8 cellular contexts compared by ENCODE assay signal in the genomic region with DNA sequence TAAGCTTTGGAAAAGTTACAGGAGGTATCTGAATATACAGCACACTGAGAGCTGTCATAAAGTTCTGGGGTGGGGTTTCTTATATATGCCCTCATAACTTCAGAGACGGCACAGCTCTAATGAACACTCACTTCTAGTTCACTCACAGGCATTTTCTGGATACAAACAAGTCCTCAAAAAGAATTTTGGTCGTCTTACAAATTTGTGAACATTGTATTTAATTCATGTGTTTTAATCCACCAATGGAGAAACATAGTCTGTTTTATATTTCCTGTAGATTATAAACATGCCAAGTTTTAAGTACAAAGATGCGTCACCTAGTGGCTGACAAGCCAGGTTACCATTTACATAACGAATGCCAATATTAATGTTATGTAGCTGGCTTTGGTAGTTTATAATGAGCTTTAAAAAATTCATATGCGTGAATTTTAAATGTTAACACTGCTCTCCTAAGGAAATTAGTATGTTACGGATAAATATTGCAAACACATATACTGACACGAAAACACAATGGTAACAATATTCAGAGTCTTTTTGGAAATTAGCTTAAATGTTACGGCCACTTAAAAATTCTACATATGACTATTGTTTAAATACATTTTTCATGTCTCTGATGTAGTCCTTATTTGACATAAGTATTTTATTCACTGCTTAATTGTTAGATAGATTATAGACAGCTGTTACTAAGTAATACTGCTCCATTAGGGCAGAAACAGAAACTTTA. TPM values are rescaled to one million over a fixed set of nuclear protein-coding genes. Genes with fewer than 3 reads are reported as not detected.
DNase-seq lines count a peak whose midpoint lies in the region; ATAC-seq and TF ChIP-seq lines count a peak whose summit lies in the region.
"Had no signal": no experiment of that assay in that cellular context is flagged by ENCODE, and none has a peak within 500 bp of the region (broad histone marks: within the 10 kb centered on the region; RNA-seq: fewer than 3 reads in every experiment).

No MANE protein-coding gene starts in this region.

- H2BK15ac ChIP-seq in IMR-90 (ENCODE audit: low read depth, low read length) = no peak overlapping the region; the same call in 2 of the 3 replicates

- intact Hi-C loops in IMR-90 (cut with micrococcal nuclease) = loop anchor here (1.0 to 10.0 kb wide), 8 partner anchors 79 to 1379 kb away; partner anchors contain the start of genes COL5A2 and GULP1

- peak overlapping the region; percentile 88 for H3K56ac ChIP-seq in IMR-90 (ENCODE audit: extremely low read depth, insufficient read depth, low read length)

- H3K4me3 ChIP-seq in IMR-90 (ENCODE audit: insufficient read depth, low read depth, low read length) (peak overlapping the region; percentile 62), astrocyte of the cerebellum (ENCODE audit: low read depth, low read length) (peak overlapping the region; percentile 31), kidney epithelial cell (ENCODE audit: low read depth, low read length) (no peak overlapping the region), thoracic aorta (peak overlapping the region; percentile 78)
- no peak overlapping the region for H3K4me3 ChIP-seq in effector memory CD4-positive, alpha-beta T cell (ENCODE audit: insufficient read depth, low read depth, low read length, poor library complexity, severe bottlenecking)

- CTCF ChIA-PET in IMR-90 (lab: Yijun Ruan, JAX) = interaction anchor here (0.7 to 1.1 kb wide), 4 partner anchors 13 to 283 kb away, joined by 3 read pairs; no protein-coding TSS in a partner anchor

- no TSS peak for BruUV-seq in IMR-90 (replicated peaks; lab: Mats Ljungman, UMichigan)

- H4K8ac ChIP-seq in IMR-90 (ENCODE audit: low read depth in 2 of 2, low read length in 2 of 2) = peak overlapping the region in 1 of 2 experiments; percentile 5; a peak in 2 of 4 replicates

- H2BK5ac ChIP-seq in IMR-90 (ENCODE audit: low read depth, low read length, poor library complexity, severe bottlenecking) = peak overlapping the region; percentile 98

- peak overlapping the region; percentile 96 for H3K4me2 ChIP-seq in IMR-90 (ENCODE audit: low read depth, low read length)

- WGBS in IMR-90 (ENCODE audit: extremely low coverage in 2 of 2, insufficient read length in 1 of 2), 2 experiments = no CpG with 5 or more reads among the region's 8 CpGs

- POLR2A ChIA-PET in IMR-90 (lab: Charles Lee; ENCODE audit: unreplicated experiment) = no interaction called here

- 0 out of 2 replicates have a peak overlapping the region, but pooled peaks have one; percentile 8 for H3K23ac ChIP-seq in IMR-90 (ENCODE audit: low read depth, low read length)

- H2AK5ac ChIP-seq in IMR-90 (ENCODE audit: low read depth, low read length) = no peak overlapping the region

- peak overlapping the region; percentile 94 for H3K18ac ChIP-seq in IMR-90 (ENCODE audit: low read depth, low read length)

- peaks cover 0 to 4% of the 10 kb centered on the region in 2 experiments; a peak in 2 of 4 replicates for H3K79me1 ChIP-seq in IMR-90 (ENCODE audit: low read depth in 1 of 2, low read length in 2 of 2)

- TF ChIP-seq RAD21 in IMR-90 (IDR thresholded peaks at IDR 0.05; ENCODE audit: low read length) = peak; percentile 65

- peak overlapping the region; percentile 67 for H3K9ac ChIP-seq in IMR-90 (ENCODE audit: low read depth, low read length)

- peak overlapping the region; percentile 3; the same call in 1 of the 2 replicates for H3K4ac ChIP-seq in IMR-90 (ENCODE audit: low read depth, low read length)

- H3K4me1 ChIP-seq in IMR-90 (ENCODE audit: control insufficient read depth, insufficient read depth, low read length) (no peaks in the 10 kb centered on the region; the same call in 1 of the 2 replicates), thoracic aorta (ENCODE audit: control insufficient read depth in 1 of 2, low read depth in 2 of 2) (peaks cover 10 to 28% of the 10 kb centered on the region in 2 donors)
- no peaks in the 10 kb centered on the region for H3K4me1 ChIP-seq in effector memory CD4-positive, alpha-beta T cell (ENCODE audit: control insufficient read depth, insufficient read depth, low read length, poor library complexity, severe bottlenecking)

- no peak overlapping the region for H2AFZ ChIP-seq in IMR-90 (replicated peaks; ENCODE audit: low read length, poor library complexity)

- H3K36me3 ChIP-seq in IMR-90 (ENCODE audit: control insufficient read depth, insufficient read depth, low read length) = peaks cover 2% of the 10 kb centered on the region; the same call in 1 of the 2 replicates
- H3K36me3 ChIP-seq in kidney epithelial cell (ENCODE audit: control insufficient read depth, insufficient read depth, low read length) = no peaks in the 10 kb centered on the region
- H3K36me3 ChIP-seq in thoracic aorta = peaks cover 3% of the 10 kb centered on the region
- no peaks in the 10 kb centered on the region for H3K36me3 ChIP-seq in effector memory CD4-positive, alpha-beta T cell (ENCODE audit: control insufficient read depth, insufficient read depth, low read length)

- H4K5ac ChIP-seq in IMR-90 (ENCODE audit: low read depth, low read length) = no peak overlapping the region; the same call in 1 of the 2 replicates

- peak overlapping the region; percentile 9; the same call in 1 of the 2 replicates for H2BK120ac ChIP-seq in IMR-90 (ENCODE audit: low read depth, low read length)

- DNase-seq in IMR-90 (peak; percentile 81), astrocyte of the cerebellum (ENCODE audit: low read depth) (no peak), kidney epithelial cell (ENCODE audit: low read depth) (no peak), thoracic aorta (ENCODE audit: low spot score) (no peak), middle frontal gyrus (ENCODE audit: extremely low spot score, low spot score) (no peak)
- DNase-seq in effector memory CD4-positive, alpha-beta T cell = no peak
- DNase-seq: naive B cell had no signal

- H4K20me1 ChIP-seq in IMR-90 (ENCODE audit: insufficient read depth, low read length) = no peaks in the 10 kb centered on the region

- H2AK9ac ChIP-seq in IMR-90 (replicated peaks; ENCODE audit: low read depth, low read length, poor library complexity) = no peak overlapping the region

- no peak for ATAC-seq in IMR-90 (ENCODE audit: low read depth)
- peak; percentile 15 for ATAC-seq in thoracic aorta (ENCODE audit: insufficient number of reproducible peaks, low FRiP score, low read depth)
- no peak for ATAC-seq in HG02852 (IDR thresholded peaks at IDR 0.05; ENCODE audit: unreplicated experiment)

- H3K9me1 ChIP-seq in IMR-90 (ENCODE audit: insufficient read depth, low read length) = no peaks in the 10 kb centered on the region; the same call in 1 of the 2 replicates

- H3K27me3 ChIP-seq in IMR-90 (ENCODE audit: control insufficient read depth, insufficient read depth, low read length) (no peaks in the 10 kb centered on the region), kidney epithelial cell (ENCODE audit: control insufficient read depth, insufficient read depth, low read length) (no peaks in the 10 kb centered on the region), thoracic aorta (replicated peaks; ENCODE audit: insufficient read depth) (no peaks in the 10 kb centered on the region)
- no peaks in the 10 kb centered on the region for H3K27me3 ChIP-seq in effector memory CD4-positive, alpha-beta T cell (replicated peaks; ENCODE audit: control insufficient read depth, insufficient read depth, low read length, poor library complexity, severe bottlenecking)

- no peak overlapping the region for H2BK20ac ChIP-seq in IMR-90 (ENCODE audit: low read depth, low read length)

- dilution Hi-C loops in IMR-90 (cut with HindIII; ENCODE audit: low sequenced_read_pairs, unreplicated experiment) = no loop called here

- H3K9me3 ChIP-seq in IMR-90 (ENCODE audit: control insufficient read depth, insufficient read depth, low read length) (no peaks in the 10 kb centered on the region), thoracic aorta (no peaks in the 10 kb centered on the region)
- H3K9me3 ChIP-seq in effector memory CD4-positive, alpha-beta T cell (ENCODE audit: control insufficient read depth, low read length) = no peaks in the 10 kb centered on the region

- TF ChIP-seq POLR2A in IMR-90 (IDR thresholded peaks at IDR 0.05; ENCODE audit: low read depth, low read length) = no peak

- H4K91ac ChIP-seq in IMR-90 (ENCODE audit: insufficient read depth, low read depth, low read length) = peak overlapping the region; percentile 53; the same call in 1 of the 2 replicates

- H3K14ac ChIP-seq in IMR-90 (replicated peaks; ENCODE audit: low read depth, low read length) = peak overlapping the region; percentile 10; the same call in 1 of the 2 replicates

- peak overlapping the region; percentile 62; the same call in 1 of the 2 replicates for H3K27ac ChIP-seq in IMR-90 (ENCODE audit: insufficient read depth, low read length)
- peak overlapping the region; percentile 89 for H3K27ac ChIP-seq in thoracic aorta
- H3K27ac ChIP-seq in effector memory CD4-positive, alpha-beta T cell (ENCODE audit: insufficient read depth, low read length, poor library complexity, severe bottlenecking) = no peak overlapping the region

- in situ Hi-C loops in IMR-90 (cut with MboI; ENCODE audit: low sequenced_read_pairs) = loop anchor here (10.0 kb wide), 1 partner anchor 192 kb away; no protein-coding TSS in a partner anchor
- in situ Hi-C loops in astrocyte of the cerebellum (cut with HindIII; ENCODE audit: low sequenced_read_pairs) = no loop called here

- TF ChIP-seq CTCF in IMR-90 (conservative IDR thresholded peaks at IDR 0.05; ENCODE audit: low read depth, low read length) (peak; percentile 71), astrocyte of the cerebellum (IDR thresholded peaks at IDR 0.05; ENCODE audit: low read depth, low read length, missing control alignments) (peak; percentile 5), kidney epithelial cell (IDR thresholded peaks at IDR 0.05; ENCODE audit: insufficient read depth, low read length, poor library complexity, severe bottlenecking) (peak; percentile 15), thoracic aorta (IDR thresholded peaks at IDR 0.05) (peak; percentile 44)

TF ChIP-seq in IMR-90, 13 proteins besides CTCF, POLR2A, EP300 and RAD21 (continues in another document):
- no peak for TF ChIP-seq RCOR1 (IDR thresholded peaks at IDR 0.05; ENCODE audit: insufficient replicate concordance, low read length)
- no peak for TF ChIP-seq BHLHE40 (IDR thresholded peaks at IDR 0.05; ENCODE audit: low read depth, low read length)
- no peak for TF ChIP-seq USF2 (IDR thresholded peaks at IDR 0.05; ENCODE audit: low read depth, low read length)

RNA-seq across cellular contexts. Expression of gene COL3A1, which starts 2.5 kb away (rescaled TPM):
- 408 and 411 TPM in 2 replicates for total RNA-seq in IMR-90 (2012; rRNA removed)
- polyA plus RNA-seq in IMR-90 (2012; rRNA removed) = 326 and 402 TPM in 2 replicates
- polyA plus RNA-seq in IMR-90 (2012; cell fraction: cytosol; rRNA removed) = 382 and 438 TPM in 2 replicates
- polyA plus RNA-seq in IMR-90 (2012; cell fraction: nucleus; rRNA removed; ENCODE audit: low replicate concordance) = 291 and 482 TPM in 2 replicates
- total RNA-seq in kidney epithelial cell = 13.4 and 14.5 TPM in 2 replicates
- 100 to 1,000 TPM; 734 to 875 TPM for total RNA-seq in thoracic aorta

Comparison
In these comparisons a context has a peak if more than half of its experiments do, and no peak if none do; other contexts are left out.
1. H3K4me3 ChIP-seq: peak in IMR-90 (single experiment), astrocyte of the cerebellum (single experiment) and thoracic aorta (single experiment); none in kidney epithelial cell (single experiment) and effector memory CD4-positive, alpha-beta T cell (single experiment).
2. CTCF ChIP-seq: peak in every context shown above with its lines; median percentile 71 in IMR-90; 44 in thoracic aorta; 15 in kidney epithelial cell; 5 in astrocyte of the cerebellum.
3. RNA of gene COL3A1, which starts 2.5 kb away (total RNA-seq): 734 to 875 TPM in thoracic aorta and 408 to 411 TPM in IMR-90; 13.4 to 14.5 TPM in kidney epithelial cell; every median in the first group is over 10 times any median in the second.